Comparison of ENCODE assay signal across 7 cellular contexts in genomic region chr3:44476181-44476599, GRCh38. TPM values are rescaled to one million over a fixed set of nuclear protein-coding genes. Genes with fewer than 3 reads are reported as not detected.
DNase-seq lines count a peak whose midpoint lies in the region; ATAC-seq and TF ChIP-seq lines count a peak whose summit lies in the region.

No MANE protein-coding gene starts in this region.

- no peak overlapping the region for H2BK12ac ChIP-seq in trophoblast cell (ENCODE audit: low read length)

- H4K8ac ChIP-seq in trophoblast cell (ENCODE audit: low read depth, low read length): no peak overlapping the region

- H3K9ac ChIP-seq in PC-3 (ENCODE audit: low read length): peak overlapping the region; percentile 82
- no peak overlapping the region for H3K9ac ChIP-seq in trophoblast cell (ENCODE audit: low read length)

- ATAC-seq in GM18502 (IDR thresholded peaks at IDR 0.05; ENCODE audit: poor library complexity, unreplicated experiment) (peak; percentile 39), PC-3 (no peak)

- H2BK5ac ChIP-seq in trophoblast cell (ENCODE audit: low read depth, low read length, poor library complexity): no peak overlapping the region

- H3K27me3 ChIP-seq in PC-3 (ENCODE audit: low read length): no peaks in the 10 kb centered on the region
- no peaks in the 10 kb centered on the region for H3K27me3 ChIP-seq in trophoblast cell (ENCODE audit: insufficient read depth, low read length)

- in situ Hi-C loops in GM13977 (cut with MboI; ENCODE audit: low pct_unique_long_range_greater_than_20kb, low sequenced_read_pairs, unreplicated experiment): no loop called here

- no CpG with 5 or more reads among the region's 5 CpGs for WGBS in trophoblast cell (ENCODE audit: extremely low coverage, insufficient coverage, insufficient read length)

- no peak overlapping the region for H2BK120ac ChIP-seq in trophoblast cell (ENCODE audit: insufficient read depth, low read length, poor library complexity)

- H3K9me2 ChIP-seq in PC-3 (replicated peaks; ENCODE audit: low read length): no peaks in the 10 kb centered on the region

- no peaks in the 10 kb centered on the region for H4K20me1 ChIP-seq in PC-3 (ENCODE audit: low read length)

- peaks cover 3% of the 10 kb centered on the region for H3K79me1 ChIP-seq in trophoblast cell (ENCODE audit: low read length)

- H3K9me3 ChIP-seq in PC-3 (ENCODE audit: low read length): no peaks in the 10 kb centered on the region
- H3K9me3 ChIP-seq in trophoblast cell (ENCODE audit: insufficient read depth, low read depth, low read length): no peaks in the 10 kb centered on the region

- no TSS peak for BruUV-seq in PC-3 (replicated peaks; lab: Mats Ljungman, UMichigan)

- DNase-seq in PC-3 (peak; percentile 21), epithelial cell of esophagus (ENCODE audit: low read depth) (peak; percentile 4), trophoblast cell (peak; percentile 36 to 77), GM13977 (ENCODE audit: low spot score) (no peak), anterior cingulate cortex (lab: John Stamatoyannopoulos, UW) (no peak), nucleus accumbens (lab: John Stamatoyannopoulos, UW) (no peak)

- no peak overlapping the region for H4K12ac ChIP-seq in trophoblast cell (ENCODE audit: low read depth, low read length)

- no peak overlapping the region for H4K91ac ChIP-seq in trophoblast cell (ENCODE audit: low read depth, low read length)

- H3K36me3 ChIP-seq in PC-3 (ENCODE audit: low read depth, low read length) (no peaks in the 10 kb centered on the region), trophoblast cell (ENCODE audit: control insufficient read depth in 1 of 2, insufficient read depth in 2 of 2, low read length in 2 of 2) (peaks cover 0 to 2% of the 10 kb centered on the region in 2 experiments)

- H3K4ac ChIP-seq in trophoblast cell (ENCODE audit: low read depth, low read length): peak overlapping the region; percentile 70

- H3F3A ChIP-seq in PC-3 (ENCODE audit: low read length, unreplicated experiment): no peaks in the 10 kb centered on the region

- TF ChIP-seq CTCF in PC-3 (conservative IDR thresholded peaks at IDR 0.05; ENCODE audit: low read depth, low read length): no peak
- TF ChIP-seq CTCF in epithelial cell of esophagus (IDR thresholded peaks at IDR 0.05; ENCODE audit: insufficient read depth, low read depth, low read length, missing control alignments): no peak
- TF ChIP-seq CTCF in GM13977 (IDR thresholded peaks at IDR 0.05; ENCODE audit: extremely low read depth, insufficient read depth, missing control alignments): no peak

- no peak overlapping the region for H2AK5ac ChIP-seq in trophoblast cell (ENCODE audit: low read length)

- no peak overlapping the region for H3K18ac ChIP-seq in trophoblast cell (ENCODE audit: low read length)

- CTCF ChIA-PET in PC-3 (lab: Charles Lee): no interaction called here

- H3K4me2 ChIP-seq in PC-3 (ENCODE audit: low read length): peak overlapping the region; percentile 88
- H3K4me2 ChIP-seq in trophoblast cell (ENCODE audit: low read length): peak overlapping the region; percentile 67

- H3K23ac ChIP-seq in trophoblast cell (ENCODE audit: low read length): no peak overlapping the region

- peak overlapping the region; percentile 83 for H3K4me3 ChIP-seq in PC-3 (ENCODE audit: low read length)
- H3K4me3 ChIP-seq in epithelial cell of esophagus (ENCODE audit: low read length): peak overlapping the region; percentile 82
- no peak overlapping the region for H3K4me3 ChIP-seq in trophoblast cell (ENCODE audit: low read depth, low read length)

- peaks cover 5% of the 10 kb centered on the region; the same call in 1 of the 2 replicates for H3K4me1 ChIP-seq in PC-3 (ENCODE audit: insufficient read depth, low read length)
- peaks cover 0 to 8% of the 10 kb centered on the region in 2 experiments for H3K4me1 ChIP-seq in trophoblast cell (ENCODE audit: control insufficient read depth in 1 of 2, insufficient read depth in 2 of 2, low read length in 2 of 2)

- H2AFZ ChIP-seq in PC-3 (ENCODE audit: low read length) (peak overlapping the region; percentile 41), trophoblast cell (ENCODE audit: insufficient read depth, low read length, poor library complexity) (no peak overlapping the region)

- no peak overlapping the region for H3K27ac ChIP-seq in PC-3 (ENCODE audit: low read length)
- H3K27ac ChIP-seq in trophoblast cell (ENCODE audit: low read depth, low read length): no peak overlapping the region

- POLR2A ChIA-PET in PC-3 (lab: Charles Lee; ENCODE audit: unreplicated experiment): no interaction called here

- peaks cover 60% of the 10 kb centered on the region for H3K79me2 ChIP-seq in PC-3 (ENCODE audit: low read length)
- H3K79me2 ChIP-seq in trophoblast cell (ENCODE audit: control insufficient read depth, insufficient read depth, low read length, poor library complexity): no peaks in the 10 kb centered on the region

- no peak overlapping the region for H3K14ac ChIP-seq in trophoblast cell (ENCODE audit: low read length)

- intact Hi-C loops in PC-3 (cut with micrococcal nuclease): loop anchor here (1.0 to 5.0 kb wide), 4 partner anchors 34 to 154 kb away; partner anchors contain the start of genes TCAIM and ZNF197

RNA-seq across cellular contexts. Expression of gene ZNF445, which starts 1.3 kb away (rescaled TPM):
- 7.7 and 8.2 TPM in 2 replicates for total RNA-seq in PC-3 (2014; rRNA removed)
- polyA plus RNA-seq in trophoblast cell (2013): 7.0 and 7.3 TPM in 2 replicates

Comparison
In these comparisons a context has a peak if more than half of its experiments do, and no peak if none do; other contexts are left out.
1. DNase-seq: peak in PC-3 (single experiment), epithelial cell of esophagus (single experiment) and trophoblast cell (2 of 2); none in GM13977 (single experiment), anterior cingulate cortex (0 of 58) and nucleus accumbens (0 of 56).